In genomic region chr6:108712946-108713345, GRCh38 we compare ENCODE assay signal across 29 cellular contexts.
DNase-seq lines count a peak whose midpoint lies in the region; ATAC-seq, FAIRE-seq and TF ChIP-seq lines count a peak whose summit lies in the region.
"Had no signal": no experiment of that assay in that cellular context is flagged by ENCODE, and none has a peak within 500 bp of the region (broad histone marks: within the 10 kb centered on the region; RNA-seq: fewer than 3 reads in every experiment).

No MANE protein-coding gene starts in this region.

- H3K9me1 ChIP-seq in K562 (ENCODE audit: control insufficient read depth, insufficient read depth, low read length) = no peaks in the 10 kb centered on the region

- H3K36me3 Mint-ChIP-seq in Calu3 (ENCODE audit: insufficient read depth, unreplicated experiment) = no peaks in the 10 kb centered on the region
- H3K36me3 Mint-ChIP-seq: activated naive CD4-positive, alpha-beta T cell treated with anti-CD3 and anti-CD28 coated beads, Interleukin-2, amount 50 U/mL, for 72 hours; CD8-positive, alpha-beta memory T cell; immature natural killer cell; natural killer cell treated with Interleukin-12 subunit alpha and Interleukin-12 subunit beta and Interleukin-15 and Interleukin-18, amount 100 ng/mL, for 72 hours had no signal

- no peak overlapping the region for H4K8ac ChIP-seq in mesenchymal stem cell (ENCODE audit: low read length)

- no peak overlapping the region for H3K4me3 ChIP-seq in K562
- H3K4me3 ChIP-seq in mesenchymal stem cell (ENCODE audit: insufficient read depth in 1 of 2, low read depth in 1 of 2, low read length in 2 of 2) = no peak overlapping the region
- H3K4me3 ChIP-seq in OCI-LY7 (ENCODE audit: low read depth, low read length, poor library complexity, severe bottlenecking) = no peak overlapping the region
- H3K4me3 ChIP-seq in HAP-1 = no peak overlapping the region
- H3K4me3 ChIP-seq: ascending aorta, left ventricle myocardium inferior had no signal

- TF ChIP-seq POLR2A in K562 (conservative IDR thresholded peaks at IDR 0.05) = no peak

- no peak overlapping the region for H3K4ac ChIP-seq in mesenchymal stem cell (ENCODE audit: low read depth in 1 of 2, low read length in 2 of 2)

- H3K36me3 ChIP-seq in K562 (ENCODE audit: control insufficient read depth, insufficient read depth, low read length) (no peaks in the 10 kb centered on the region), mesenchymal stem cell (ENCODE audit: control insufficient read depth in 1 of 2, insufficient read depth in 2 of 2, low read depth in 1 of 2, low read length in 2 of 2) (no peaks in the 10 kb centered on the region), OCI-LY7 (ENCODE audit: insufficient read depth, low read length) (no peaks in the 10 kb centered on the region), HAP-1 (replicated peaks) (no peaks in the 10 kb centered on the region)
- H3K36me3 ChIP-seq: ascending aorta, BE2C, left ventricle myocardium inferior had no signal

- POLR2A ChIA-PET in K562 (lab: Yijun Ruan, JAX) (interaction anchor here (0.6 kb wide), 1 partner anchor 49 kb away, joined by 3 read pairs; no protein-coding TSS in a partner anchor), OCI-LY7 (lab: Charles Lee) (interaction anchor here (1.1 to 1.5 kb wide), 2 partner anchors 9 to 20 kb away, joined by 3 read pairs; no protein-coding TSS in a partner anchor)

- H3K27ac ChIP-seq in K562 (ENCODE audit: extremely low read depth, low read depth, low read length) (no peak overlapping the region), mesenchymal stem cell (ENCODE audit: low read length, poor library complexity, severe bottlenecking) (no peak overlapping the region), OCI-LY7 (ENCODE audit: low read depth, low read length, poor library complexity, severe bottlenecking) (no peak overlapping the region)
- H3K27ac ChIP-seq: RWPE1 had no signal

- TF ChIP-seq EP300 in K562 (IDR thresholded peaks at IDR 0.05; ENCODE audit: low read length) = no peak

- no peak overlapping the region for H3K27ac Mint-ChIP-seq in Calu3 (ENCODE audit: unreplicated experiment)
- H3K27ac Mint-ChIP-seq: activated CD8-positive, alpha-beta T cell treated with anti-CD3 and anti-CD28 coated beads for 36 hours; activated naive CD4-positive, alpha-beta T cell treated with anti-CD3 and anti-CD28 coated beads, Interleukin-2, amount 50 U/mL, for 72 hours; CD8-positive, alpha-beta memory T cell; dendritic cell treated with granulocyte-macrophage colony-stimulating factor and Interleukin-4, amounts not matched to agents 40 ng/mL and 50 ng/mL, for 4 days; natural killer cell treated with Interleukin-12 subunit alpha and Interleukin-12 subunit beta and Interleukin-15 and Interleukin-18, amount 100 ng/mL, for 72 hours had no signal

- H3K27me3 ChIP-seq in K562 (ENCODE audit: control insufficient read depth in 2 of 2, insufficient read depth in 2 of 2, low read length in 2 of 2) (peaks cover 0 to 34% of the 10 kb centered on the region in 2 experiments; a peak in 2 of 5 replicates), mesenchymal stem cell (ENCODE audit: control insufficient read depth in 1 of 2, insufficient read depth in 1 of 2, low read length in 2 of 2) (no peaks in the 10 kb centered on the region), HAP-1 (ENCODE audit: low read depth) (no peaks in the 10 kb centered on the region)
- H3K27me3 ChIP-seq: ascending aorta, BE2C had no signal

- H3K4me1 Mint-ChIP-seq in Calu3 (ENCODE audit: low read depth, unreplicated experiment) = peaks cover 33% of the 10 kb centered on the region

- H2BK120ac ChIP-seq in mesenchymal stem cell (ENCODE audit: low read depth, low read length) = no peak overlapping the region

- peak overlapping the region in 1 of 2 experiments; percentile 37 for H3K18ac ChIP-seq in mesenchymal stem cell (ENCODE audit: low read depth in 1 of 2, low read length in 2 of 2)

- BruUV-seq in Calu3 (replicated peaks; lab: Mats Ljungman, UMichigan) (no TSS peak), K562 (replicated peaks; lab: Mats Ljungman, UMichigan) (no TSS peak), OCI-LY7 (replicated peaks; lab: Mats Ljungman, UMichigan) (no TSS peak)

- no peaks in the 10 kb centered on the region for H4K20me1 ChIP-seq in K562 (replicated peaks; ENCODE audit: control insufficient read depth, insufficient read depth, low read length)
- H4K20me1 ChIP-seq in OCI-LY7 (ENCODE audit: insufficient read depth, low read length) = no peaks in the 10 kb centered on the region

- 21% methylated on average over 2 of the region's 2 CpGs for WGBS in K562 (ENCODE audit: insufficient coverage, low coverage, missing lambda C conversion rate)
- 81% methylated on average over 2 of the region's 2 CpGs for whole genome bisulfite sequencing in mesenchymal stem cell

- H3K27me3 Mint-ChIP-seq in Calu3 (ENCODE audit: unreplicated experiment) = no peaks in the 10 kb centered on the region
- H3K27me3 Mint-ChIP-seq: activated CD8-positive, alpha-beta T cell treated with anti-CD3 and anti-CD28 coated beads for 36 hours; CD8-positive, alpha-beta memory T cell; natural killer cell treated with Interleukin-12 subunit alpha and Interleukin-12 subunit beta and Interleukin-15 and Interleukin-18, amount 100 ng/mL, for 72 hours had no signal

- H3K9ac ChIP-seq in K562 (ENCODE audit: insufficient read depth in 1 of 2, low read depth in 2 of 2, low read length in 2 of 2) (no peak overlapping the region), mesenchymal stem cell (ENCODE audit: low read length) (no peak overlapping the region)

- H3K9me3 ChIP-seq in K562 (replicated peaks; ENCODE audit: control insufficient read depth, insufficient read depth, low read depth, low read length) = no peaks in the 10 kb centered on the region
- H3K9me3 ChIP-seq in mesenchymal stem cell (ENCODE audit: control insufficient read depth, low read length) = no peaks in the 10 kb centered on the region
- no peaks in the 10 kb centered on the region for H3K9me3 ChIP-seq in OCI-LY7 (ENCODE audit: low read length)
- H3K9me3 ChIP-seq in HAP-1 = no peaks in the 10 kb centered on the region
- H3K9me3 ChIP-seq: ascending aorta, BE2C, left ventricle myocardium inferior had no signal

- H2BK5ac ChIP-seq in mesenchymal stem cell (ENCODE audit: low read depth, low read length, poor library complexity, severe bottlenecking) = no peak overlapping the region

- TF ChIP-seq CTCF in Calu3 (IDR thresholded peaks at IDR 0.05; ENCODE audit: unreplicated experiment) (no peak), K562 (IDR thresholded peaks at IDR 0.05 in 2 of 3, conservative IDR thresholded peaks at IDR 0.05 in 1 of 3; ENCODE audit: insufficient read depth in 2 of 3, low read depth in 1 of 3, low read length in 3 of 3) (no peak), OCI-LY7 (conservative IDR thresholded peaks at IDR 0.05; ENCODE audit: low read length) (no peak)

- CTCF ChIA-PET in Calu3 (lab: Charles Lee) (interaction anchor here (1.0 kb wide), 1 partner anchor 29 kb away, joined by 3 read pairs; no protein-coding TSS in a partner anchor), K562 (lab: Yijun Ruan, JAX; ENCODE audit: low intra/inter-chr PET ratio) (no interaction called here), OCI-LY7 (lab: Charles Lee; ENCODE audit: unreplicated experiment) (no interaction called here)

- H3K4me2 ChIP-seq in K562 (ENCODE audit: insufficient read depth, low read length) (no peak overlapping the region), mesenchymal stem cell (ENCODE audit: low read length, poor library complexity, severe bottlenecking) (no peak overlapping the region), OCI-LY7 (ENCODE audit: low read length) (no peak overlapping the region)

- H3K4me1 ChIP-seq in K562 (replicated peaks in 1 of 2; ENCODE audit: control insufficient read depth in 2 of 2, insufficient read depth in 2 of 2, low read length in 2 of 2) = peaks cover 14 to 20% of the 10 kb centered on the region in 2 experiments; a peak in 4 of 5 replicates
- peaks cover 11% of the 10 kb centered on the region for H3K4me1 ChIP-seq in mesenchymal stem cell (ENCODE audit: control insufficient read depth, insufficient read depth, low read depth, low read length)
- no peaks in the 10 kb centered on the region for H3K4me1 ChIP-seq in OCI-LY7 (ENCODE audit: insufficient read depth, low read length, poor library complexity, severe bottlenecking)
- H3K4me1 ChIP-seq in HAP-1 = no peaks in the 10 kb centered on the region
- H3K4me1 ChIP-seq: BE2C had no signal

- intact Hi-C loops in Calu3 (cut with micrococcal nuclease; ENCODE audit: unreplicated experiment) (no loop called here), K562 (cut with micrococcal nuclease) (no loop called here), OCI-LY7 (cut with micrococcal nuclease; ENCODE audit: unreplicated experiment) (no loop called here)

- in situ Hi-C loops in KBM-7 (cut with MboI; ENCODE audit: low pct_unique_long_range_greater_than_20kb, low sequenced_read_pairs) = no loop called here
- in situ Hi-C loops in K562 (cut with MboI) = no loop called here
- in situ Hi-C loops in HAP-1 (cut with MboI; ENCODE audit: low sequenced_read_pairs) = no loop called here

- ATAC-seq in K562 = no peak
- no peak for ATAC-seq in HG03280 (IDR thresholded peaks at IDR 0.05; ENCODE audit: unreplicated experiment)
- ATAC-seq: activated CD8-positive, alpha-beta T cell treated with anti-CD3 and anti-CD28 coated beads for 36 hours; activated naive CD4-positive, alpha-beta T cell treated with anti-CD3 and anti-CD28 coated beads, Interleukin-2, amount 50 U/mL, for 72 hours; natural killer cell treated with Interleukin-12 subunit alpha and Interleukin-12 subunit beta and Interleukin-15 and Interleukin-18, amount 100 ng/mL, for 72 hours had no signal

- no peak for FAIRE-seq in K562 (lab: Jason Lieb, UNC)
- FAIRE-seq: G401.6, GM19239 had no signal

- peak overlapping the region in 1 of 2 experiments; percentile 29 for H2BK12ac ChIP-seq in mesenchymal stem cell (ENCODE audit: low read length in 2 of 2)

- no peaks in the 10 kb centered on the region for H3K79me1 ChIP-seq in mesenchymal stem cell (replicated peaks; ENCODE audit: low read length, poor library complexity, severe bottlenecking)

- H3K9me3 Mint-ChIP-seq in Calu3 (ENCODE audit: low read depth, unreplicated experiment) = no peaks in the 10 kb centered on the region
- H3K9me3 Mint-ChIP-seq: activated CD8-positive, alpha-beta T cell treated with anti-CD3 and anti-CD28 coated beads for 36 hours; activated naive CD4-positive, alpha-beta T cell treated with anti-CD3 and anti-CD28 coated beads, Interleukin-2, amount 50 U/mL, for 72 hours; CD8-positive, alpha-beta memory T cell; dendritic cell treated with granulocyte-macrophage colony-stimulating factor and Interleukin-4, amounts not matched to agents 40 ng/mL and 50 ng/mL, for 4 days; immature natural killer cell; natural killer cell treated with Interleukin-12 subunit alpha and Interleukin-12 subunit beta and Interleukin-15 and Interleukin-18, amount 100 ng/mL, for 72 hours had no signal

- H3K23ac ChIP-seq in mesenchymal stem cell (ENCODE audit: low read length in 2 of 2) = no peak overlapping the region

- H2AFZ ChIP-seq in K562 (ENCODE audit: low read depth, low read length) = no peak overlapping the region
- H2AFZ ChIP-seq in mesenchymal stem cell (ENCODE audit: low read depth, low read length) = no peak overlapping the region
- H2AFZ ChIP-seq in OCI-LY7 (ENCODE audit: low read length) = no peak overlapping the region

- no peak overlapping the region for H3K14ac ChIP-seq in mesenchymal stem cell (ENCODE audit: low read length in 2 of 2)

- no peaks in the 10 kb centered on the region for H3K79me2 ChIP-seq in K562 (ENCODE audit: control insufficient read depth, insufficient read depth, low read length)
- H3K79me2 ChIP-seq in OCI-LY7 (ENCODE audit: insufficient read depth, low read depth, low read length) = no peaks in the 10 kb centered on the region

- DNase-seq in Calu3 = peak; percentile 56
- peak; percentile 49 for DNase-seq in KBM-7
- no peak for DNase-seq in K562 (ENCODE audit: extremely low read depth in 1 of 4, low spot score in 3 of 4)
- DNase-seq in mesenchymal stem cell = no peak
- DNase-seq in OCI-LY7 (ENCODE audit: low spot score) = no peak
- DNase-seq in HAP-1 (ENCODE audit: low spot score in 2 of 2) = no peak
- DNase-seq in NCI-H510A treated with DMSO at 0.1 percent for 48 hours (lab: John Stamatoyannopoulos, UW) = no peak
- DNase-seq: activated CD4-positive, CD25-positive, alpha-beta regulatory T cell treated with anti-CD3 and anti-CD28 coated beads, Interleukin-2, amount 50 U/mL, for 72 hours; activated CD8-positive, alpha-beta T cell treated with anti-CD3 and anti-CD28 coated beads for 36 hours; BE2C; caudate nucleus; CD8-positive, alpha-beta memory T cell; DMS153; hippocampal formation; immature natural killer cell; Kasumi-1; left ventricle myocardium inferior; NCI-H1092; NCI-H1694 treated with DMSO at 0.1 percent for 48 hours; NCI-H69; T-helper 1 cell had no signal

- H3K9me2 ChIP-seq in OCI-LY7 (ENCODE audit: insufficient read depth, low read length) = no peaks in the 10 kb centered on the region

- H4K91ac ChIP-seq in mesenchymal stem cell (ENCODE audit: low read length) = peak overlapping the region; percentile 18

- no peak overlapping the region for H2BK15ac ChIP-seq in mesenchymal stem cell (ENCODE audit: low read depth, poor library complexity, severe bottlenecking)

- H3K4me3 Mint-ChIP-seq in Calu3 (ENCODE audit: low read depth, unreplicated experiment) = no peak overlapping the region
- H3K4me3 Mint-ChIP-seq: activated CD8-positive, alpha-beta T cell treated with anti-CD3 and anti-CD28 coated beads for 36 hours; CD8-positive, alpha-beta memory T cell; dendritic cell treated with granulocyte-macrophage colony-stimulating factor and Interleukin-4, amounts not matched to agents 40 ng/mL and 50 ng/mL, for 4 days; immature natural killer cell; natural killer cell treated with Interleukin-12 subunit alpha and Interleukin-12 subunit beta and Interleukin-15 and Interleukin-18, amount 100 ng/mL, for 72 hours had no signal

- H2AK5ac ChIP-seq in mesenchymal stem cell (ENCODE audit: low read length, severe bottlenecking) = no peak overlapping the region

- no peak for TF ChIP-seq RAD21 in K562 (CRISPR knock-in tag; conservative IDR thresholded peaks at IDR 0.05 in 1 of 2, IDR thresholded peaks at IDR 0.05 in 1 of 2)

Comparison
In these comparisons a context has a peak if more than half of its experiments do, and no peak if none do; other contexts are left out.
1. DNase-seq: peak in Calu3 (single experiment) and KBM-7 (single experiment); none in K562 (0 of 4), mesenchymal stem cell (single experiment), OCI-LY7 (single experiment), HAP-1 (0 of 2) and NCI-H510A treated with DMSO at 0.1 percent for 48 hours (single experiment).